ENCODE assay signal across 8 cellular contexts in genomic region chr1:53946252-53947171, GRCh38. TPM values are rescaled to one million over a fixed set of nuclear protein-coding genes. Genes with fewer than 3 reads are reported as not detected.
DNase-seq lines count a peak whose midpoint lies in the region; ATAC-seq and TF ChIP-seq lines count a peak whose summit lies in the region.

A gene with protein sequence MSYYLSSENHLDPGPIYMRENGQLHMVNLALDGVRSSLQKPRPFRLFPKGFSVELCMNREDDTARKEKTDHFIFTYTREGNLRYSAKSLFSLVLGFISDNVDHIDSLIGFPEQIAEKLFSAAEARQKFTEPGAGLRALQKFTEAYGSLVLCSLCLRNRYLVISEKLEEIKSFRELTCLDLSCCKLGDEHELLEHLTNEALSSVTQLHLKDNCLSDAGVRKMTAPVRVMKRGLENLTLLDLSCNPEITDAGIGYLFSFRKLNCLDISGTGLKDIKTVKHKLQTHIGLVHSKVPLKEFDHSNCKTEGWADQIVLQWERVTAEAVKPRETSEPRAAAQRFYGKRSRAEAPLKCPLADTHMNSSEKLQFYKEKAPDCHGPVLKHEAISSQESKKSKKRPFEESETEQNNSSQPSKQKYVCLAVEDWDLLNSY (plus strand): TSS chr1:53946350. CDS start chr1:53952000, 5,650 bp downstream.

- ATAC-seq in GM19468 (IDR thresholded peaks at IDR 0.05; ENCODE audit: extremely low read depth, unreplicated experiment) (peak; percentile 20), HG03558 (IDR thresholded peaks at IDR 0.05; ENCODE audit: extremely low read depth, unreplicated experiment) (peak; percentile 37), foreskin keratinocyte (peak; percentile 74)

- H3K27me3 Mint-ChIP-seq in osteocyte (ENCODE audit: unreplicated experiment) = no peaks in the 10 kb centered on the region

- H3K4me3 Mint-ChIP-seq in osteocyte (ENCODE audit: unreplicated experiment) = peak within 1 kb of the TSS; percentile 97

- no peaks in the 10 kb centered on the region for H3K36me3 Mint-ChIP-seq in osteocyte (ENCODE audit: unreplicated experiment)

- H3K4me3 ChIP-seq in WI38 (ENCODE audit: low read depth, low read length) = peak within 1 kb of the TSS; percentile 83

- H3K4me1 Mint-ChIP-seq in osteocyte (ENCODE audit: unreplicated experiment) = peaks cover 47% of the 10 kb centered on the region

- peak within 1 kb of the TSS; percentile 89 for H3K27ac ChIP-seq in foreskin keratinocyte

- peaks cover 22% of the 10 kb centered on the region for H3K4me1 ChIP-seq in foreskin keratinocyte

- TF ChIP-seq CTCF in WI38 (IDR thresholded peaks at IDR 0.05; ENCODE audit: low read depth, low read length) (no peak), foreskin keratinocyte (conservative IDR thresholded peaks at IDR 0.05) (peak; percentile 57), osteocyte (IDR thresholded peaks at IDR 0.05) (peak; percentile 31)

- no peaks in the 10 kb centered on the region for H3K27me3 ChIP-seq in foreskin keratinocyte

- H3K27ac Mint-ChIP-seq in osteocyte (ENCODE audit: unreplicated experiment) = peak within 1 kb of the TSS; percentile 96

- peak; percentile 91 to 97 for DNase-seq in NCI-H446 (lab: John Stamatoyannopoulos, UW)
- no peak for DNase-seq in NCI-H446 treated with DMSO at 0.1 percent for 48 hours (lab: John Stamatoyannopoulos, UW)
- DNase-seq in foreskin keratinocyte = no peak
- DNase-seq in osteocyte (ENCODE audit: extremely low spot score, unreplicated experiment) = no peak
- no peak for DNase-seq in activated effector memory CD4-positive, alpha-beta T cell treated with Interleukin-2 at 50 U/mL for 16 hours

- no peaks in the 10 kb centered on the region for H3K9me3 Mint-ChIP-seq in osteocyte (ENCODE audit: unreplicated experiment)

RNA-seq across cellular contexts. Expression of the gene that starts here (rescaled TPM):
- total RNA-seq in foreskin keratinocyte = 53.9 and 71.2 TPM in 2 replicates
- 52.0 and 71.4 TPM in 2 replicates for polyA plus RNA-seq in foreskin keratinocyte
- 30.1 and 32.8 TPM in 2 replicates for total RNA-seq in osteocyte

Comparison
In these comparisons a context has a peak if more than half of its experiments do, and no peak if none do; other contexts are left out.
1. DNase-seq: peak in NCI-H446 (2 of 2); none in NCI-H446 treated with DMSO at 0.1 percent for 48 hours (single experiment), foreskin keratinocyte (0 of 2), osteocyte (single experiment) and activated effector memory CD4-positive, alpha-beta T cell treated with Interleukin-2 at 50 U/mL for 16 hours (single experiment).
2. ATAC-seq: peak in every context shown above with its lines; median percentile 74 in foreskin keratinocyte; 37 in HG03558; 20 in GM19468.